In the genomic region with DNA sequence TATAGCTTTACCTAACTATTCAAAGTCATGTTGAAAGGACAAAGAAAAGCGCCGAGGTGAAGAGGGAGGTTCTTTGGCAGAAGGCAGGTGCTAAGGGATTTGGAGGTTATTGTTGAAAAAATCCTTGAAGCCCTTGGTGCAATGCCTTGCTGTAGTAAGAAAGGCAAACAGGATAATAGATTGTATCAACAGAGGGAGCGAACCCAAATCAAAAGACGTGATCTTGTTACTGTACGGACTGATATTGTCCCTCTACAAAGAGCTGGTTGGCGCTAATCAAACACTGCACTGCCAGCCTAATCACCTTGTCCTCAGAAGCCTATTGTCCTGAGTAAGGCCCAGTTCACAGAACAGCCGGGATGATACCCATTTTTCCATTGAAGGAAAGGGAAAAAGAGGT, we compare ENCODE assay signal across 19 cellular contexts.
A peak's percentile ranks its signal among the peaks of the same experiment; 100 is the strongest.
DNase-seq lines count a peak whose midpoint lies in the region; ATAC-seq lines count a peak whose summit lies in the region.
"Had no signal": no experiment of that assay in that cellular context is flagged by ENCODE, and none has a peak within 500 bp of the region (broad histone marks: within the 10 kb centered on the region; RNA-seq: fewer than 3 reads in every experiment).

No MANE protein-coding gene starts in this region.

- H3K9ac ChIP-seq in iPS-20b (ENCODE audit: low read depth, low read length): peak overlapping the region; percentile 30; the same call in 1 of the 2 replicates
- H3K9ac ChIP-seq: SK-N-SH had no signal

- H3K27ac ChIP-seq in iPS-20b (ENCODE audit: low read length) (peak overlapping the region; percentile 7), aorta (ENCODE audit: low read depth in 1 of 2, low read length in 2 of 2) (no peak overlapping the region)
- H3K27ac ChIP-seq: Peyer's patch had no signal

- intact Hi-C loops in aorta (cut with DNase I): no loop called here

- H3K9me3 ChIP-seq in iPS-20b (ENCODE audit: insufficient read depth, low read depth, low read length) (no peaks in the 10 kb centered on the region), aorta (ENCODE audit: control insufficient read depth, low read length) (no peaks in the 10 kb centered on the region)
- H3K9me3 ChIP-seq: Caco-2, Peyer's patch, SK-N-SH had no signal

- H3K4me3 ChIP-seq in iPS-20b (ENCODE audit: low read length) (peak overlapping the region; percentile 59; the same call in 1 of the 2 replicates), aorta (ENCODE audit: low read length in 2 of 2) (no peak overlapping the region)
- H3K4me3 ChIP-seq: K562, Peyer's patch had no signal

- H3K36me3 ChIP-seq in iPS-20b (ENCODE audit: insufficient read depth, low read depth, low read length) (no peaks in the 10 kb centered on the region), aorta (ENCODE audit: control insufficient read depth in 1 of 2, insufficient read depth in 2 of 2, low read length in 1 of 2) (no peaks in the 10 kb centered on the region)
- H3K36me3 ChIP-seq: Peyer's patch had no signal

- peaks cover 44% of the 10 kb centered on the region; the same call in 1 of the 2 replicates for H3K4me1 ChIP-seq in iPS-20b (ENCODE audit: insufficient read depth, low read length)
- H3K4me1 ChIP-seq in aorta (ENCODE audit: control insufficient read depth in 1 of 2, insufficient read depth in 2 of 2, low read length in 2 of 2): no peaks in the 10 kb centered on the region
- H3K4me1 ChIP-seq: Caco-2, Peyer's patch had no signal

- ATAC-seq in aorta (ENCODE audit: low FRiP score) (no peak), GM18907 (IDR thresholded peaks at IDR 0.05; ENCODE audit: unreplicated experiment) (no peak)
- ATAC-seq: K562 had no signal

- H3K27me3 ChIP-seq in iPS-20b (ENCODE audit: insufficient read depth, low read length) (no peaks in the 10 kb centered on the region), aorta (ENCODE audit: control insufficient read depth in 1 of 2, insufficient read depth in 2 of 2, low read length in 1 of 2) (no peaks in the 10 kb centered on the region)
- H3K27me3 ChIP-seq: Peyer's patch had no signal

- 18 to 22% methylated on average over 7 of the region's 7 CpGs for WGBS in aorta, 2 donors

- DNase-seq in DMS53 treated with DMSO at 0.1 percent for 48 hours (lab: John Stamatoyannopoulos, UW; ENCODE audit: unreplicated experiment) (peak; percentile 30), NCI-H1092 (lab: John Stamatoyannopoulos, UW) (peak; percentile 33), NCI-H748 treated with DMSO at 0.1 percent for 48 hours (lab: John Stamatoyannopoulos, UW) (peak; percentile 48), DMS 273 treated with DMSO at 0.1 percent for 48 hours (lab: John Stamatoyannopoulos, UW) (no peak), NAMALWA (ENCODE audit: low spot score) (no peak), aorta (no peak)
- DNase-seq: AML-193, Caco-2, HCEC 1CT, NCI-H187, NCI-H226, NCI-H526, Peyer's patch, Right ventricle myocardium superior, SK-N-SH, T-helper 1 cell had no signal

Comparison
In these comparisons a context has a peak if more than half of its experiments do, and no peak if none do; other contexts are left out.
1. DNase-seq: peak in DMS53 treated with DMSO at 0.1 percent for 48 hours (single experiment), NCI-H1092 (single experiment) and NCI-H748 treated with DMSO at 0.1 percent for 48 hours (single experiment); none in DMS 273 treated with DMSO at 0.1 percent for 48 hours (single experiment), NAMALWA (single experiment) and aorta (0 of 2).